ENCODE assay signal across 2 cellular contexts in the genomic region with DNA sequence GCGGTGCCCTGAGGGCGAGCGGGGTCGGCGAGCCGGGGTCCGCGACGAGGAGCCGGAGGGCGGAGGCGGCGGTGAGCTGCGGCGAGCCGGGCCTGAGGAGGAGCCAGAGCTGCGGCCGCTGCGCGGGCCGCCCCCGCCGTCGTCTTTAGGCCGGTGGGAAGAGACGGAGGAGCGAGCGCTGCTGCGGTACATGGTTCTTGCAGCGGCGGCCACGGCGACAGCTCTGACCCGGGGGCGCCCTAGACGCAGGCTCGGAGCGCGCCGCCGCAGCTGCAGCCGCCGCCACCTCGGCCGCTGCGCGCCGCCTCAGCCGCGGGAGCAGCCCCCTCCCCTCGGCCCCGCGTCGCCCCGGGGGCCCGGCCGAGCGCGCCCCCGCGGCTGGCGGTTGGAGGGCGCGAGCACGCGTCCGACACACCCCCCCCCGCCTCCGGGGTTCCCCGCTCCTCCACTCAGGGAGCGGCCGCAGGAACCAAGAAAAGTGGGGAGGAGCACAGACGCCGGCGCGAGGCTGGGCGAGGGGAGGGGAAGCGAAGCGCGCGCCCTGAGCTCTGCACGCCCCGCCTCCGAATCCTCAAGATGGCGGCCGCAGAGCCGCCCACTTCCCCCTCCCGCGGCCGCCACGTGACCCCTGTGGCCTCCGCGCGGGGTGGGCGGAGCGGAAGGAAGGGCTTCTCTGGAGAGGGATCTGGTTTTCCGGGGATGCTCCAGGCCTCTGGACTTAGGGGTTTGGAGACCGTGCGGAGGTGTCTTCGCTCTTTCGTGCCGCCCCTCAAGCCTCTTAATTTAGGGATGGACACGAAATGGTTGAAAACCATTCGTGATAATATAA.
TF ChIP-seq lines count a peak whose summit lies in the region.

A gene with protein sequence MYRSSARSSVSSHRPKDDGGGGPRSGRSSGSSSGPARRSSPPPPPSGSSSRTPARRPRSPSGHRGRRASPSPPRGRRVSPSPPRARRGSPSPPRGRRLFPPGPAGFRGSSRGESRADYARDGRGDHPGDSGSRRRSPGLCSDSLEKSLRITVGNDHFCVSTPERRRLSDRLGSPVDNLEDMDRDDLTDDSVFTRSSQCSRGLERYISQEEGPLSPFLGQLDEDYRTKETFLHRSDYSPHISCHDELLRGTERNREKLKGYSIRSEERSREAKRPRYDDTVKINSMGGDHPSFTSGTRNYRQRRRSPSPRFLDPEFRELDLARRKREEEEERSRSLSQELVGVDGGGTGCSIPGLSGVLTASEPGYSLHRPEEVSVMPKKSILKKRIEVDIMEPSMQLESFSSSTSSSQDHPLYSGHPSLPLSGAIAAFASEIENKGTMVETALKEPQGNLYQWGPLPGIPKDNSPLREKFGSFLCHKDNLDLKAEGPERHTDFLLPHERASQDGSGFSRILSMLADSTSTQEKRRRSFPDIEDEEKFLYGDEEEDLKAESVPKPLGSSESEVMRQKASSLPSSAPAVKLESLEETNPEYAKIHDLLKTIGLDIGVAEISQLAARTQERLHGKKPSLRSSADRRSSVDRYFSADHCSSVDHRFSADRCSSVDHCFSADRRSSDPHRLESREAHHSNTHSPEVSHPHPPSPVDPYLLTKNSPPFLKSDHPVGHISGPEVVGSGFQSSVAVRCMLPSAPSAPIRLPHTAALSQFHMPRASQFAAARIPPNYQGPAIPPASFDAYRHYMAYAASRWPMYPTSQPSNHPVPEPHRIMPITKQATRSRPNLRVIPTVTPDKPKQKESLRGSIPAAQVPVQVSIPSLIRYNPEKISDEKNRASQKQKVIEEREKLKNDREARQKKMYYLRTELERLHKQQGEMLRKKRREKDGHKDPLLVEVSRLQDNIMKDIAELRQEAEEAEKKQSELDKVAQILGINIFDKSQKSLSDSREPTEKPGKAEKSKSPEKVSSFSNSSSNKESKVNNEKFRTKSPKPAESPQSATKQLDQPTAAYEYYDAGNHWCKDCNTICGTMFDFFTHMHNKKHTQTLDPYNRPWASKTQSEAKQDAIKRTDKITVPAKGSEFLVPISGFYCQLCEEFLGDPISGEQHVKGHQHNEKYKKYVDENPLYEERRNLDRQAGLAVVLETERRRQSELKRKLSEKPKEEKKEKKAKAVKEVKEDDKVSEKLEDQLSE (N-terminal part only) (minus strand): TSS at position 474 of the 829 bp plus-strand sequence. CDS start 282 bp downstream, at position 192.

TF ChIP-seq in IMR-90, 13 proteins besides CTCF, POLR2A, EP300 and RAD21:
- TF ChIP-seq CEBPB (IDR thresholded peaks at IDR 0.05; ENCODE audit: low read depth, low read length) (no peak), RCOR1 (IDR thresholded peaks at IDR 0.05; ENCODE audit: insufficient replicate concordance, low read length) (no peak), RFX5 (IDR thresholded peaks at IDR 0.05; ENCODE audit: low read depth, low read length) (no peak), BHLHE40 (IDR thresholded peaks at IDR 0.05; ENCODE audit: low read depth, low read length) (peak; percentile 65), NFE2L2 (IDR thresholded peaks at IDR 0.05; ENCODE audit: low read depth, low read length) (no peak), SMC3 (IDR thresholded peaks at IDR 0.05; ENCODE audit: low read depth, low read length) (no peak), FOS (IDR thresholded peaks at IDR 0.05; ENCODE audit: low read depth, low read length) (no peak), CHD1 (IDR thresholded peaks at IDR 0.05; ENCODE audit: low read depth, low read length) (no peak), MAFK (IDR thresholded peaks at IDR 0.05; ENCODE audit: low read depth, low read length) (no peak), MAZ (IDR thresholded peaks at IDR 0.05; ENCODE audit: borderline replicate concordance, low read depth, low read length) (peak; percentile 86), MXI1 (IDR thresholded peaks at IDR 0.05; ENCODE audit: borderline replicate concordance, low read depth, low read length) (peak; percentile 55)
- TF ChIP-seq, protein P1, sequence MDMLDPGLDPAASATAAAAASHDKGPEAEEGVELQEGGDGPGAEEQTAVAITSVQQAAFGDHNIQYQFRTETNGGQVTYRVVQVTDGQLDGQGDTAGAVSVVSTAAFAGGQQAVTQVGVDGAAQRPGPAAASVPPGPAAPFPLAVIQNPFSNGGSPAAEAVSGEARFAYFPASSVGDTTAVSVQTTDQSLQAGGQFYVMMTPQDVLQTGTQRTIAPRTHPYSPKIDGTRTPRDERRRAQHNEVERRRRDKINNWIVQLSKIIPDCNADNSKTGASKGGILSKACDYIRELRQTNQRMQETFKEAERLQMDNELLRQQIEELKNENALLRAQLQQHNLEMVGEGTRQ (IDR thresholded peaks at IDR 0.05; ENCODE audit: low read depth, low read length), result peak; percentile 98
- TF ChIP-seq, protein P2, sequence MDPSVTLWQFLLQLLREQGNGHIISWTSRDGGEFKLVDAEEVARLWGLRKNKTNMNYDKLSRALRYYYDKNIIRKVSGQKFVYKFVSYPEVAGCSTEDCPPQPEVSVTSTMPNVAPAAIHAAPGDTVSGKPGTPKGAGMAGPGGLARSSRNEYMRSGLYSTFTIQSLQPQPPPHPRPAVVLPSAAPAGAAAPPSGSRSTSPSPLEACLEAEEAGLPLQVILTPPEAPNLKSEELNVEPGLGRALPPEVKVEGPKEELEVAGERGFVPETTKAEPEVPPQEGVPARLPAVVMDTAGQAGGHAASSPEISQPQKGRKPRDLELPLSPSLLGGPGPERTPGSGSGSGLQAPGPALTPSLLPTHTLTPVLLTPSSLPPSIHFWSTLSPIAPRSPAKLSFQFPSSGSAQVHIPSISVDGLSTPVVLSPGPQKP (IDR thresholded peaks at IDR 0.05; ENCODE audit: borderline replicate concordance, low read depth, low read length), result no peak

TF ChIP-seq in endothelial cell of umbilical vein, 7 proteins besides CTCF, POLR2A, EP300 and RAD21:
- TF ChIP-seq, protein P3, sequence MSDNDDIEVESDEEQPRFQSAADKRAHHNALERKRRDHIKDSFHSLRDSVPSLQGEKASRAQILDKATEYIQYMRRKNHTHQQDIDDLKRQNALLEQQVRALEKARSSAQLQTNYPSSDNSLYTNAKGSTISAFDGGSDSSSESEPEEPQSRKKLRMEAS (IDR thresholded peaks at IDR 0.05; ENCODE audit: insufficient read depth, insufficient read length), result peak; percentile 90
- TF ChIP-seq EZH2 (IDR thresholded peaks at IDR 0.05; ENCODE audit: borderline replicate concordance, low read depth, low read length, severe bottlenecking), result no peak
- TF ChIP-seq GATA2 (IDR thresholded peaks at IDR 0.05; ENCODE audit: insufficient read depth, insufficient read length, low read depth, low read length), result no peak
- TF ChIP-seq POLR2AphosphoS5 (IDR thresholded peaks at IDR 0.05; ENCODE audit: insufficient read depth, low read depth, low read length), result peak; percentile 78
- no peak for TF ChIP-seq FOS (IDR thresholded peaks at IDR 0.05; ENCODE audit: borderline replicate concordance, insufficient read depth, low read length)
- no peak for TF ChIP-seq MYC (IDR thresholded peaks at IDR 0.05; ENCODE audit: low read depth, low read length)
- no peak for TF ChIP-seq JUN (IDR thresholded peaks at IDR 0.05; ENCODE audit: borderline replicate concordance, insufficient read depth, insufficient read length, low read depth)
